In genomic region chr5:165844571-165844970, GRCh38 we compare ENCODE assay signal across 8 cellular contexts.
"Had no signal": no experiment of that assay in that cellular context is flagged by ENCODE, and none has a peak within 500 bp of the region (broad histone marks: within the 10 kb centered on the region; RNA-seq: fewer than 3 reads in every experiment).

No MANE protein-coding gene starts in this region.

- DNase-seq: GDM1, GF-D8 had no signal

- H3K4me3 ChIP-seq: GM12878 had no signal

- FAIRE-seq: G401.6, GM12878, GM12891, GM12892, GM18507, GM19239 had no signal

- ATAC-seq: GM12878 had no signal
